Comparison of ENCODE assay signal across 12 cellular contexts in genomic region chr10:91880310-91880709, GRCh38. TPM values are rescaled to one million over a fixed set of nuclear protein-coding genes. Genes with fewer than 3 reads are reported as not detected.
DNase-seq lines count a peak whose midpoint lies in the region; ATAC-seq and TF ChIP-seq lines count a peak whose summit lies in the region.
"Had no signal": no experiment of that assay in that cellular context is flagged by ENCODE, and none has a peak within 500 bp of the region (broad histone marks: within the 10 kb centered on the region; RNA-seq: fewer than 3 reads in every experiment).

No MANE protein-coding gene starts in this region.

- ATAC-seq in HG02852 (IDR thresholded peaks at IDR 0.05; ENCODE audit: unreplicated experiment) (no peak), HG03457 (IDR thresholded peaks at IDR 0.05; ENCODE audit: unreplicated experiment) (no peak)
- no peak for ATAC-seq in natural killer cell treated with Interleukin-12 subunit alpha and Interleukin-12 subunit beta and Interleukin-15 and Interleukin-18, amount 100 ng/mL, for 72 hours
- ATAC-seq: stimulated activated memory B cell treated with anti-CD40 and anti-IgM and Interleukin-4, amounts not matched to agents 10 μg/mL and 1 μg/mL and 100 μg/mL, for 72 hours had no signal

- H3K36me3 Mint-ChIP-seq in brain, result no peaks in the 10 kb centered on the region
- H3K36me3 Mint-ChIP-seq in natural killer cell treated with Interleukin-12 subunit alpha and Interleukin-12 subunit beta and Interleukin-15 and Interleukin-18, amount 100 ng/mL, for 72 hours, result no peaks in the 10 kb centered on the region

- H3K4me3 Mint-ChIP-seq in brain, result peak overlapping the region; percentile 24 to 71 (median 66)
- no peak overlapping the region for H3K4me3 Mint-ChIP-seq in natural killer cell treated with Interleukin-12 subunit alpha and Interleukin-12 subunit beta and Interleukin-15 and Interleukin-18, amount 100 ng/mL, for 72 hours
- H3K4me3 Mint-ChIP-seq: stimulated activated memory B cell treated with anti-CD40 and anti-IgM and Interleukin-4, amounts not matched to agents 10 μg/mL and 1 μg/mL and 100 μg/mL, for 72 hours had no signal

- peak overlapping the region; percentile 79 to 95 (median 89) for H3K27ac Mint-ChIP-seq in brain
- H3K27ac Mint-ChIP-seq in natural killer cell treated with Interleukin-12 subunit alpha and Interleukin-12 subunit beta and Interleukin-15 and Interleukin-18, amount 100 ng/mL, for 72 hours, result no peak overlapping the region
- H3K27ac Mint-ChIP-seq: stimulated activated memory B cell treated with anti-CD40 and anti-IgM and Interleukin-4, amounts not matched to agents 10 μg/mL and 1 μg/mL and 100 μg/mL, for 72 hours had no signal

- H3K27me3 Mint-ChIP-seq in brain, result no peaks in the 10 kb centered on the region
- peaks cover 4 to 5% of the 10 kb centered on the region in 2 donors for H3K27me3 Mint-ChIP-seq in natural killer cell treated with Interleukin-12 subunit alpha and Interleukin-12 subunit beta and Interleukin-15 and Interleukin-18, amount 100 ng/mL, for 72 hours

- H3K27ac ChIP-seq in 22Rv1, result peak overlapping the region; percentile 70

- H3K4me1 Mint-ChIP-seq in brain, result peaks cover 40% of the 10 kb centered on the region
- no peaks in the 10 kb centered on the region for H3K4me1 Mint-ChIP-seq in natural killer cell treated with Interleukin-12 subunit alpha and Interleukin-12 subunit beta and Interleukin-15 and Interleukin-18, amount 100 ng/mL, for 72 hours (ENCODE audit: low read depth in 2 of 2)

- peaks cover 0 to 3% (median 0%) of the 10 kb centered on the region in 5 experiments for H3K9me3 Mint-ChIP-seq in brain
- no peaks in the 10 kb centered on the region for H3K9me3 Mint-ChIP-seq in natural killer cell treated with Interleukin-12 subunit alpha and Interleukin-12 subunit beta and Interleukin-15 and Interleukin-18, amount 100 ng/mL, for 72 hours

- DNase-seq in HFF-Myc (ENCODE audit: extremely low read depth, low read depth), result peak; percentile 27
- DNase-seq in iPS-NIHi7 (ENCODE audit: extremely low spot score), result peak; percentile 30
- no peak for DNase-seq in natural killer cell treated with Interleukin-12 subunit alpha and Interleukin-12 subunit beta and Interleukin-15 and Interleukin-18, amount 100 ng/mL, for 72 hours (ENCODE audit: low spot score)
- DNase-seq in COLO668 (lab: John Stamatoyannopoulos, UW; ENCODE audit: unreplicated experiment), result no peak
- DNase-seq: midbrain; NCI-H2081 treated with DMSO at 0.1 percent for 48 hours; stimulated activated CD4-positive, alpha-beta T cell treated with anti-CD3 and anti-CD28 coated beads, Interleukin-12 subunit alpha, Interleukin-12 subunit beta, amount 100 ng/mL, for 4 hours had no signal

- TF ChIP-seq CTCF in 22Rv1 (IDR thresholded peaks at IDR 0.05) (peak; percentile 48), HFF-Myc (IDR thresholded peaks at IDR 0.05; ENCODE audit: low read depth, low read length, missing control alignments) (no peak), brain (conservative IDR thresholded peaks at IDR 0.05) (no peak)

- H3K4me3 ChIP-seq in HFF-Myc (replicated peaks; ENCODE audit: low read depth, low read length), result no peak overlapping the region

RNA-seq across cellular contexts. Expression of gene FGFBP3, which starts 29.0 kb away (rescaled TPM):
- 4.6 TPM for polyA plus RNA-seq in brain (ENCODE audit: insufficient read depth, low read depth, low replicate concordance)
- total RNA-seq in natural killer cell treated with Interleukin-12 subunit alpha and Interleukin-12 subunit beta and Interleukin-15 and Interleukin-18, amount 100 ng/mL, for 72 hours, result 1 to 10 TPM in 1 of 2 donors, under 1 TPM in 1; 0.81 to 1.5 TPM

RNA-seq across cellular contexts. Expression of gene BTAF1, which starts 43.3 kb away (rescaled TPM):
- polyA plus RNA-seq in brain (ENCODE audit: insufficient read depth, low read depth, low replicate concordance), result 4.0 TPM
- 10 to 100 TPM; 57.2 to 74.0 TPM for total RNA-seq in natural killer cell treated with Interleukin-12 subunit alpha and Interleukin-12 subunit beta and Interleukin-15 and Interleukin-18, amount 100 ng/mL, for 72 hours

Comparison
In these comparisons a context has a peak if more than half of its experiments do, and no peak if none do; other contexts are left out.
1. DNase-seq: peak in HFF-Myc (single experiment) and iPS-NIHi7 (single experiment); none in natural killer cell treated with Interleukin-12 subunit alpha and Interleukin-12 subunit beta and Interleukin-15 and Interleukin-18, amount 100 ng/mL, for 72 hours (single experiment) and COLO668 (single experiment).
2. H3K27ac Mint-ChIP-seq: peak in brain (5 of 5); none in natural killer cell treated with Interleukin-12 subunit alpha and Interleukin-12 subunit beta and Interleukin-15 and Interleukin-18, amount 100 ng/mL, for 72 hours (0 of 2).